In the genomic region with DNA sequence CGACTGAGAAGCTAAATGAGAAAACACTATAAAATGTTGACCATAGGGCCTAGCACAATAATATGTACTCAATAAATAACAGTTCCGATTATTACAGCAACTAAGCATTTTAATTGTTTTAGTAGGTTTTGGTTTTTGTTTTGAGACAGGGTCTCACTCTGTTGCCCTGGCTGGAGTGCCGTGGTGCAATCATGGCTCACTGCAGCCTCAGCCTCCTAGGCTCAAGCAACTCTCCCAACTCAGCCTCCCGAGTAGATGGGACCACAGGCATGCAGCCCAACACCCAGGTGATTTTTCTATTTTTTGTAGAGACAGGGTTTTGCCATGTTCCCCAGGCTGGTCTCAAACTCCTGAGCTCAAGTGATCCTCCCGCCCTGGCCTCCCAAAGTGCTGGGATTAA, we compare ENCODE assay signal across 8 cellular contexts.
"Had no signal": no experiment of that assay in that cellular context is flagged by ENCODE, and none has a peak within 500 bp of the region (broad histone marks: within the 10 kb centered on the region; RNA-seq: fewer than 3 reads in every experiment).

No MANE protein-coding gene starts in this region.

- H3K4me3 ChIP-seq: GM12878 had no signal

- FAIRE-seq: G401.6, GM12878, GM12891, GM12892, GM18507, GM19239 had no signal

- ATAC-seq: GM12878 had no signal

- DNase-seq: GDM1, GF-D8 had no signal
